In genomic region chr5:136225796-136226195, GRCh38 we compare ENCODE assay signal across 23 cellular contexts. TPM values are rescaled to one million over a fixed set of nuclear protein-coding genes. Genes with fewer than 3 reads are reported as not detected.
DNase-seq lines count a peak whose midpoint lies in the region; ATAC-seq, FAIRE-seq and TF ChIP-seq lines count a peak whose summit lies in the region.
"Had no signal": no experiment of that assay in that cellular context is flagged by ENCODE, and none has a peak within 500 bp of the region (broad histone marks: within the 10 kb centered on the region; RNA-seq: fewer than 3 reads in every experiment).

No MANE protein-coding gene starts in this region.

- H3K4me1 ChIP-seq in RWPE2 (ENCODE audit: insufficient read depth, poor library complexity, severe bottlenecking) (no peaks in the 10 kb centered on the region), kidney (ENCODE audit: control insufficient read depth in 1 of 2, insufficient read depth in 1 of 2, low read depth in 1 of 2, low read length in 2 of 2) (peaks cover 3 to 14% of the 10 kb centered on the region in 2 donors), mucosa of descending colon (ENCODE audit: low read depth) (no peaks in the 10 kb centered on the region)
- H3K4me1 ChIP-seq: BE2C, Caco-2 had no signal

- no peak for FAIRE-seq in kidney (lab: Jason Lieb, UNC)
- FAIRE-seq: D721Med, G401.6, GM12892, GM18507, HTR-8/SVneo had no signal

- peak; percentile 33 for DNase-seq in RWPE2 (ENCODE audit: low spot score)
- DNase-seq in kidney = no peak
- DNase-seq in mucosa of descending colon = no peak
- no peak for DNase-seq in nephron progenitor cell
- DNase-seq in NCI-H446 treated with DMSO at 0.1 percent for 48 hours (lab: John Stamatoyannopoulos, UW) = no peak
- DNase-seq in T-helper 2 cell = no peak
- DNase-seq: BE2C; C1 segment of cervical spinal cord; Caco-2; CD4-positive, alpha-beta T cell; H7; HFFc6; IMR-90 had no signal

- TF ChIP-seq CTCF in C4-2B (conservative IDR thresholded peaks at IDR 0.05) = no peak
- TF ChIP-seq CTCF in RWPE2 (IDR thresholded peaks at IDR 0.05; ENCODE audit: poor library complexity, severe bottlenecking) = no peak
- TF ChIP-seq CTCF in kidney (IDR thresholded peaks at IDR 0.05; ENCODE audit: borderline replicate concordance, extremely low read depth, insufficient read depth) = no peak
- TF ChIP-seq CTCF in mucosa of descending colon (IDR thresholded peaks at IDR 0.05) = no peak
- TF ChIP-seq CTCF in nephron progenitor cell (IDR thresholded peaks at IDR 0.05) = no peak

- intact Hi-C loops in kidney (cut with DNase I) (no loop called here), mucosa of descending colon (cut with DNase I, micrococcal nuclease) (no loop called here)

- H3K4me3 ChIP-seq in RWPE2 (ENCODE audit: severe bottlenecking) (no peak overlapping the region), kidney (ENCODE audit: low read length in 2 of 2) (peak overlapping the region; percentile 15 to 44), mucosa of descending colon (no peak overlapping the region)
- H3K4me3 ChIP-seq: GM23338 had no signal

- H3K36me3 ChIP-seq in RWPE2 (ENCODE audit: low read depth) = no peaks in the 10 kb centered on the region
- no peaks in the 10 kb centered on the region for H3K36me3 ChIP-seq in kidney (ENCODE audit: control insufficient read depth in 1 of 2, insufficient read depth in 2 of 2, low read length in 2 of 2)
- no peaks in the 10 kb centered on the region for H3K36me3 ChIP-seq in mucosa of descending colon (ENCODE audit: low read depth)
- H3K36me3 ChIP-seq: BE2C had no signal

- H3K9me3 Mint-ChIP-seq in nephron progenitor cell = peaks cover 23% of the 10 kb centered on the region
- H3K9me3 Mint-ChIP-seq: CD4-positive, alpha-beta T cell had no signal

- no peak overlapping the region for H3K4me3 Mint-ChIP-seq in nephron progenitor cell
- H3K4me3 Mint-ChIP-seq: CD4-positive, alpha-beta T cell; GM23338; HFFc6 had no signal

- no peak overlapping the region for H3K27ac Mint-ChIP-seq in nephron progenitor cell
- H3K27ac Mint-ChIP-seq: CD4-positive, alpha-beta T cell; GM23338; HFFc6 had no signal

- no peaks in the 10 kb centered on the region for H3K36me3 Mint-ChIP-seq in nephron progenitor cell (ENCODE audit: low read depth)

- H3K27me3 Mint-ChIP-seq in nephron progenitor cell (ENCODE audit: low read depth, poor library complexity) = peaks cover 42% of the 10 kb centered on the region

- ATAC-seq in RWPE2 (ENCODE audit: low read depth) (0 out of 3 replicates have a peak, but pooled peaks have one; percentile 29), mucosa of descending colon (peak; percentile 22), HG02759 (IDR thresholded peaks at IDR 0.05; ENCODE audit: unreplicated experiment) (no peak)
- ATAC-seq: GM23338, HCT116 had no signal

- H3K27ac ChIP-seq in C4-2B (peak overlapping the region; percentile 42; the same call in 1 of the 2 replicates), RWPE2 (ENCODE audit: poor library complexity, severe bottlenecking) (no peak overlapping the region), kidney (ENCODE audit: low read depth in 2 of 2, low read length in 2 of 2) (peak overlapping the region in 1 of 2 donors; percentile 53)

- no peak overlapping the region for H3K9ac ChIP-seq in kidney (ENCODE audit: low read length in 2 of 2)

- H3K9me3 ChIP-seq in RWPE2 (ENCODE audit: severe bottlenecking) = no peaks in the 10 kb centered on the region
- H3K9me3 ChIP-seq in kidney (ENCODE audit: control insufficient read depth in 1 of 2, low read length in 2 of 2) = peaks cover 3 to 5% of the 10 kb centered on the region in 2 donors
- no peaks in the 10 kb centered on the region for H3K9me3 ChIP-seq in mucosa of descending colon
- H3K9me3 ChIP-seq: BE2C had no signal

- peaks cover 10% of the 10 kb centered on the region for H3K4me1 Mint-ChIP-seq in nephron progenitor cell

- H3K27me3 ChIP-seq in RWPE2 (ENCODE audit: insufficient read depth, poor library complexity, severe bottlenecking) = peaks cover 23% of the 10 kb centered on the region
- H3K27me3 ChIP-seq: BE2C had no signal

RNA-seq across cellular contexts. Expression of gene SMIM32, which starts 32.8 kb away (rescaled TPM):
- total RNA-seq in kidney (5.1 TPM), mucosa of descending colon (10 to 100 TPM in 1 of 3 donors, 1 to 10 TPM in 2; 1.3 to 14.4 (median 7.9) TPM)
- polyA plus RNA-seq in kidney (ENCODE audit: insufficient read depth, low read depth, low replicate concordance) = 63.6 TPM
- total RNA-seq: A172; CD4-positive, alpha-beta T cell; HFFc6; IMR-90 had no signal
- polyA plus RNA-seq: IMR-90 had no signal

Comparison
In these comparisons a context has a peak if more than half of its experiments do, and no peak if none do; other contexts are left out.
1. H3K4me3 ChIP-seq: peak in kidney (2 of 2); none in RWPE2 (single experiment) and mucosa of descending colon (single experiment).